In the genomic region with DNA sequence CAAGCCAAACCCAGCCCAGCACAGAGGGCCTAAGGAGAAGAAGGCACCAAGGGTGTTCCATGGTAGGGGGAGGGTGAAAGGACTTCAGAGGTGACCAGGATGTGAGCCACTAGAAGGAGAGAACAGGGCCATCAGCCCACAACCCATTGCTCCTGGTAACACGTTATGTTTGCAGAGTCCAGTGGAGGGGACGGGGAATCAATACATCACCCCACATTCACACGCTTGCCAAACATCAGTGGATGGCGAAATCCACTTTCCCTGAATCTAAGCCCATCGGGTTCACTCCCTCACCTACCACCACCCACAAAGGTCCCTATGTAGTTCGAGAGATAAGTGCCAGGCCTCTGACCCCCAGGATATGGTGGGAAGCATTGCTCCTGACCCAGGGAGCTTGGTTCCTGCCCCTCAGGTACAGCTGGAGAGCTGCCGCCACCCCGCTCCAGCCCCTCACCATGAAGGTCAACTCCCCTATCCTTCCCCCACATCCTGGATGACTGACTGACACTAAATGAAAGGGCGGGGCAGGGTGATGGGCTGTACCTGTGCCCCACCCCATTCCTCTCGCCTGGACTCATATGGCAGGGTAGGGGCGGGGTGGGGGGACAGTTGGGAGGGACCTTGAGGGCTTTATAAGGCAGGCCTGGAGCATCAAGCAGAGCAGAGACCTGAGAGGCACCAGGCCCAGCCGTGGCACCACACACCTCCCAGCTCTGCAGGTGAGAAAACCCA, we compare ENCODE assay signal across 1 cellular context.
A peak's percentile ranks its signal among the peaks of the same experiment; 100 is the strongest.
TF ChIP-seq lines count a peak whose summit lies in the region.

A gene with protein sequence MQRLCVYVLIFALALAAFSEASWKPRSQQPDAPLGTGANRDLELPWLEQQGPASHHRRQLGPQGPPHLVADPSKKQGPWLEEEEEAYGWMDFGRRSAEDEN (plus strand): TSS at position 663 of the 732 bp plus-strand sequence. CDS start 3,106 bp downstream, outside the sequence.

TF ChIP-seq in HepG2, 621 proteins besides CTCF, POLR2A, EP300 and RAD21 (continued from another document):
- TF ChIP-seq, protein P1, sequence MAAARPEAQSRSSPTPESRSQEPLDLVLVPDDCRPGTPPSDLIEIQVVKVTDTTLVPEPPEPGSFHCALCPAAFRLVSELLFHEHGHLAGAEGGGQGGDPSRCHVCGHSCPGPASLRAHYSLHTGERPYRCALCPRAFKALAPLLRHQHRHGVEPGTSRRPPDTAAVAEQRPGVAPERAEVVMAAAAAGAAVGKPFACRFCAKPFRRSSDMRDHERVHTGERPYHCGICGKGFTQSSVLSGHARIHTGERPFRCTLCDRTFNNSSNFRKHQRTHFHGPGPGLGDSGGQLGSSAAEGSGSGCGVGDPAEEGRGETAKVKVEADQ (CRISPR knock-in tag; IDR thresholded peaks at IDR 0.05; ENCODE audit: borderline replicate concordance), result no peak
- TF ChIP-seq, protein P2, sequence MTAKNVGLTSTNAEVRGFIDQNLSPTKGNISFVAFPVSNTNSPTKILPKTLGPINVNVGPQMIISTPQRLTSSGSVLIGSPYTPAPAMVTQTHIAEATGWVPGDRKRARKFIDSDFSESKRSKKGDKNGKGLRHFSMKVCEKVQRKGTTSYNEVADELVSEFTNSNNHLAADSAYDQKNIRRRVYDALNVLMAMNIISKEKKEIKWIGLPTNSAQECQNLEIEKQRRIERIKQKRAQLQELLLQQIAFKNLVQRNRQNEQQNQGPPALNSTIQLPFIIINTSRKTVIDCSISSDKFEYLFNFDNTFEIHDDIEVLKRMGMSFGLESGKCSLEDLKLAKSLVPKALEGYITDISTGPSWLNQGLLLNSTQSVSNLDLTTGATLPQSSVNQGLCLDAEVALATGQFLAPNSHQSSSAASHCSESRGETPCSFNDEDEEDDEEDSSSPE (CRISPR knock-in tag; IDR thresholded peaks at IDR 0.05), result no peak
- no peak for TF ChIP-seq ZSCAN12 (CRISPR knock-in tag; IDR thresholded peaks at IDR 0.05)
- 0 out of 2 replicates have a peak, but pooled peaks have one; percentile 6 for TF ChIP-seq ZNF30 (CRISPR knock-in tag; IDR thresholded peaks at IDR 0.05)
- TF ChIP-seq REL (CRISPR knock-in tag; conservative IDR thresholded peaks at IDR 0.05), result no peak
- TF ChIP-seq ZNF160 (CRISPR knock-in tag; IDR thresholded peaks at IDR 0.05), result no peak
- TF ChIP-seq ZNF335 (CRISPR knock-in tag; IDR thresholded peaks at IDR 0.05), result no peak
- TF ChIP-seq THAP11 (CRISPR knock-in tag; IDR thresholded peaks at IDR 0.05), result no peak
- TF ChIP-seq, protein P3, sequence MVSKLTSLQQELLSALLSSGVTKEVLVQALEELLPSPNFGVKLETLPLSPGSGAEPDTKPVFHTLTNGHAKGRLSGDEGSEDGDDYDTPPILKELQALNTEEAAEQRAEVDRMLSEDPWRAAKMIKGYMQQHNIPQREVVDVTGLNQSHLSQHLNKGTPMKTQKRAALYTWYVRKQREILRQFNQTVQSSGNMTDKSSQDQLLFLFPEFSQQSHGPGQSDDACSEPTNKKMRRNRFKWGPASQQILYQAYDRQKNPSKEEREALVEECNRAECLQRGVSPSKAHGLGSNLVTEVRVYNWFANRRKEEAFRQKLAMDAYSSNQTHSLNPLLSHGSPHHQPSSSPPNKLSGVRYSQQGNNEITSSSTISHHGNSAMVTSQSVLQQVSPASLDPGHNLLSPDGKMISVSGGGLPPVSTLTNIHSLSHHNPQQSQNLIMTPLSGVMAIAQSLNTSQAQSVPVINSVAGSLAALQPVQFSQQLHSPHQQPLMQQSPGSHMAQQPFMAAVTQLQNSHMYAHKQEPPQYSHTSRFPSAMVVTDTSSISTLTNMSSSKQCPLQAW (CRISPR knock-in tag; IDR thresholded peaks at IDR 0.05), result no peak
- no peak for TF ChIP-seq MAFG (CRISPR knock-in tag; IDR thresholded peaks at IDR 0.05)
- TF ChIP-seq NRL (CRISPR knock-in tag; IDR thresholded peaks at IDR 0.05; ENCODE audit: borderline replicate concordance), result no peak
- TF ChIP-seq ONECUT2 (CRISPR knock-in tag; IDR thresholded peaks at IDR 0.05), result peak; percentile 62
- peak; percentile 22; the same call in 1 of the 2 replicates for TF ChIP-seq ZNF292 (CRISPR knock-in tag; IDR thresholded peaks at IDR 0.05; ENCODE audit: borderline replicate concordance, low read depth)
- TF ChIP-seq, protein P4, sequence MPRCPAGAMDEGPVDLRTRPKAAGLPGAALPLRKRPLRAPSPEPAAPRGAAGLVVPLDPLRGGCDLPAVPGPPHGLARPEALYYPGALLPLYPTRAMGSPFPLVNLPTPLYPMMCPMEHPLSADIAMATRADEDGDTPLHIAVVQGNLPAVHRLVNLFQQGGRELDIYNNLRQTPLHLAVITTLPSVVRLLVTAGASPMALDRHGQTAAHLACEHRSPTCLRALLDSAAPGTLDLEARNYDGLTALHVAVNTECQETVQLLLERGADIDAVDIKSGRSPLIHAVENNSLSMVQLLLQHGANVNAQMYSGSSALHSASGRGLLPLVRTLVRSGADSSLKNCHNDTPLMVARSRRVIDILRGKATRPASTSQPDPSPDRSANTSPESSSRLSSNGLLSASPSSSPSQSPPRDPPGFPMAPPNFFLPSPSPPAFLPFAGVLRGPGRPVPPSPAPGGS (CRISPR knock-in tag; IDR thresholded peaks at IDR 0.05), result no peak
- TF ChIP-seq ZNF788 (CRISPR knock-in tag; IDR thresholded peaks at IDR 0.05; ENCODE audit: borderline replicate concordance), result no peak
- TF ChIP-seq ZNF180 (CRISPR knock-in tag; IDR thresholded peaks at IDR 0.05; ENCODE audit: borderline replicate concordance, low read depth), result no peak
- no peak for TF ChIP-seq MATR3 (CRISPR knock-in tag; IDR thresholded peaks at IDR 0.05)
- TF ChIP-seq PHF20 (CRISPR knock-in tag; IDR thresholded peaks at IDR 0.05), result no peak
- TF ChIP-seq, protein P5, sequence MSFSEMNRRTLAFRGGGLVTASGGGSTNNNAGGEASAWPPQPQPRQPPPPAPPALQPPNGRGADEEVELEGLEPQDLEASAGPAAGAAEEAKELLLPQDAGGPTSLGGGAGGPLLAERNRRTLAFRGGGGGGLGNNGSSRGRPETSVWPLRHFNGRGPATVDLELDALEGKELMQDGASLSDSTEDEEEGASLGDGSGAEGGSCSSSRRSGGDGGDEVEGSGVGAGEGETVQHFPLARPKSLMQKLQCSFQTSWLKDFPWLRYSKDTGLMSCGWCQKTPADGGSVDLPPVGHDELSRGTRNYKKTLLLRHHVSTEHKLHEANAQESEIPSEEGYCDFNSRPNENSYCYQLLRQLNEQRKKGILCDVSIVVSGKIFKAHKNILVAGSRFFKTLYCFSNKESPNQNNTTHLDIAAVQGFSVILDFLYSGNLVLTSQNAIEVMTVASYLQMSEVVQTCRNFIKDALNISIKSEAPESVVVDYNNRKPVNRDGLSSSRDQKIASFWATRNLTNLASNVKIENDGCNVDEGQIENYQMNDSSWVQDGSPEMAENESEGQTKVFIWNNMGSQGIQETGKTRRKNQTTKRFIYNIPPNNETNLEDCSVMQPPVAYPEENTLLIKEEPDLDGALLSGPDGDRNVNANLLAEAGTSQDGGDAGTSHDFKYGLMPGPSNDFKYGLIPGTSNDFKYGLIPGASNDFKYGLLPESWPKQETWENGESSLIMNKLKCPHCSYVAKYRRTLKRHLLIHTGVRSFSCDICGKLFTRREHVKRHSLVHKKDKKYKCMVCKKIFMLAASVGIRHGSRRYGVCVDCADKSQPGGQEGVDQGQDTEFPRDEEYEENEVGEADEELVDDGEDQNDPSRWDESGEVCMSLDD (CRISPR knock-in tag; IDR thresholded peaks at IDR 0.05; ENCODE audit: borderline replicate concordance), result peak; percentile 98
- 0 out of 2 replicates have a peak, but pooled peaks have one; percentile 10 for TF ChIP-seq RARA (CRISPR knock-in tag; IDR thresholded peaks at IDR 0.05)
- no peak for TF ChIP-seq FOXK1 (CRISPR knock-in tag; IDR thresholded peaks at IDR 0.05; ENCODE audit: borderline replicate concordance, low read depth)
- TF ChIP-seq, protein P6, sequence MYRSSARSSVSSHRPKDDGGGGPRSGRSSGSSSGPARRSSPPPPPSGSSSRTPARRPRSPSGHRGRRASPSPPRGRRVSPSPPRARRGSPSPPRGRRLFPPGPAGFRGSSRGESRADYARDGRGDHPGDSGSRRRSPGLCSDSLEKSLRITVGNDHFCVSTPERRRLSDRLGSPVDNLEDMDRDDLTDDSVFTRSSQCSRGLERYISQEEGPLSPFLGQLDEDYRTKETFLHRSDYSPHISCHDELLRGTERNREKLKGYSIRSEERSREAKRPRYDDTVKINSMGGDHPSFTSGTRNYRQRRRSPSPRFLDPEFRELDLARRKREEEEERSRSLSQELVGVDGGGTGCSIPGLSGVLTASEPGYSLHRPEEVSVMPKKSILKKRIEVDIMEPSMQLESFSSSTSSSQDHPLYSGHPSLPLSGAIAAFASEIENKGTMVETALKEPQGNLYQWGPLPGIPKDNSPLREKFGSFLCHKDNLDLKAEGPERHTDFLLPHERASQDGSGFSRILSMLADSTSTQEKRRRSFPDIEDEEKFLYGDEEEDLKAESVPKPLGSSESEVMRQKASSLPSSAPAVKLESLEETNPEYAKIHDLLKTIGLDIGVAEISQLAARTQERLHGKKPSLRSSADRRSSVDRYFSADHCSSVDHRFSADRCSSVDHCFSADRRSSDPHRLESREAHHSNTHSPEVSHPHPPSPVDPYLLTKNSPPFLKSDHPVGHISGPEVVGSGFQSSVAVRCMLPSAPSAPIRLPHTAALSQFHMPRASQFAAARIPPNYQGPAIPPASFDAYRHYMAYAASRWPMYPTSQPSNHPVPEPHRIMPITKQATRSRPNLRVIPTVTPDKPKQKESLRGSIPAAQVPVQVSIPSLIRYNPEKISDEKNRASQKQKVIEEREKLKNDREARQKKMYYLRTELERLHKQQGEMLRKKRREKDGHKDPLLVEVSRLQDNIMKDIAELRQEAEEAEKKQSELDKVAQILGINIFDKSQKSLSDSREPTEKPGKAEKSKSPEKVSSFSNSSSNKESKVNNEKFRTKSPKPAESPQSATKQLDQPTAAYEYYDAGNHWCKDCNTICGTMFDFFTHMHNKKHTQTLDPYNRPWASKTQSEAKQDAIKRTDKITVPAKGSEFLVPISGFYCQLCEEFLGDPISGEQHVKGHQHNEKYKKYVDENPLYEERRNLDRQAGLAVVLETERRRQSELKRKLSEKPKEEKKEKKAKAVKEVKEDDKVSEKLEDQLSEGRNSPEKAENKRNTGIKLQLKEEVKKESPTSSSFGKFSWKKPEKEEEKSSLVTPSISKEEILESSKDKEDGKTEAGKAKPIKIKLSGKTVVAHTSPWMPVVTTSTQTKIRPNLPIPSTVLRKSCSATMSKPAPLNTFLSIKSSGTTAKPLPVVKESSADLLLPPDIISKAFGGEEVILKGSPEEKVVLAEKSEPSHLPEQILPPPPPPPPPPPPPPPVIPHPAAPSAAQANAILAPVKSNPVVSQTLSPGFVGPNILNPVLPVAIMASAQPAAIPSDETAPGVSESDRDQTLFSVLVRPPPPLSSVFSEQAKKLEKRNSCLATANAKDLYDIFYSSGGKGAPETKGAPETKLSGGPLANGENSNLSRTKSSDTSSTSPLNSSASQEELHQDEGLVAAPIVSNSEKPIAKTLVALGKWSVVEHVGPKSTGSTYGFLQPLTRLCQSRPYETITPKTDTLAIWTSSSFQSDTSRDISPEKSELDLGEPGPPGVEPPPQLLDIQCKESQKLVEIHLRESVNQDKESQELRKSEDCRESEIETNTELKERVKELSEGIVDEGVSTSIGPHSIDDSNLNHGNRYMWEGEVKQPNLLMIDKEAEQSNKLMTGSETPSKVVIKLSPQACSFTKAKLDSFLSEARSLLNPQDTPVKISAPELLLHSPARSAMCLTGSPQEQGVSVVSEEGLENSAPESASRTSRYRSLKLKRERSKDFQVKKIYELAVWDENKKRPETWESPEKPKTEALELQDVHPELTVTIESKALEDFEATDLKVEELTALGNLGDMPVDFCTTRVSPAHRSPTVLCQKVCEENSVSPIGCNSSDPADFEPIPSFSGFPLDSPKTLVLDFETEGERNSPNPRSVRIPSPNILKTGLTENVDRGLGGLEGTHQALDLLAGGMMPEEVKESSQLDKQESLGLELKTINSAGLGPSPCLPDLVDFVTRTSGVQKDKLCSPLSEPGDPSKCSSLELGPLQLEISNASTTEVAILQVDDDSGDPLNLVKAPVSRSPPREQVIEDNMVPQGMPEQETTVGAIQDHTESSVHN (CRISPR knock-in tag; IDR thresholded peaks at IDR 0.05), result no peak
- no peak for TF ChIP-seq NCOA1 (CRISPR knock-in tag; IDR thresholded peaks at IDR 0.05)
- peak; percentile 51 for TF ChIP-seq GATAD2A (CRISPR knock-in tag; IDR thresholded peaks at IDR 0.05)
- no peak for TF ChIP-seq MEIS1 (CRISPR knock-in tag; IDR thresholded peaks at IDR 0.05; ENCODE audit: borderline replicate concordance)
- TF ChIP-seq ZNF629 (CRISPR knock-in tag; conservative IDR thresholded peaks at IDR 0.05), result peak; percentile 62
- TF ChIP-seq ZNF761 (CRISPR knock-in tag; conservative IDR thresholded peaks at IDR 0.05), result no peak
- no peak for TF ChIP-seq SMC3 (IDR thresholded peaks at IDR 0.05; ENCODE audit: low read length)
- TF ChIP-seq TBX2 (CRISPR knock-in tag; IDR thresholded peaks at IDR 0.05; ENCODE audit: borderline replicate concordance), result no peak
- no peak for TF ChIP-seq FOSL1 (CRISPR knock-in tag; IDR thresholded peaks at IDR 0.05; ENCODE audit: borderline replicate concordance)
- peak; percentile 59; the same call in 1 of the 2 replicates for TF ChIP-seq CEBPB (IDR thresholded peaks at IDR 0.05; ENCODE audit: borderline replicate concordance, low read depth, low read length)
- TF ChIP-seq ZSCAN21 (CRISPR knock-in tag; IDR thresholded peaks at IDR 0.05; ENCODE audit: borderline replicate concordance), result no peak
